In genomic region chr2:78465707-78466106, GRCh38 we compare ENCODE assay signal across 25 cellular contexts.
A peak's percentile ranks its signal among the peaks of the same experiment; 100 is the strongest.
DNase-seq lines count a peak whose midpoint lies in the region; ATAC-seq and TF ChIP-seq lines count a peak whose summit lies in the region.
"Had no signal": no experiment of that assay in that cellular context is flagged by ENCODE, and none has a peak within 500 bp of the region (broad histone marks: within the 10 kb centered on the region; RNA-seq: fewer than 3 reads in every experiment).

No MANE protein-coding gene starts in this region.

- no peaks in the 10 kb centered on the region for H3K4me1 ChIP-seq in A673 (ENCODE audit: insufficient read depth, low read length, poor library complexity, severe bottlenecking)
- no peaks in the 10 kb centered on the region for H3K4me1 ChIP-seq in right atrium auricular region
- H3K4me1 ChIP-seq: adrenal gland, esophagus squamous epithelium, lower lobe of right lung, Peyer's patch had no signal

- H3K36me3 ChIP-seq in A673 (ENCODE audit: insufficient read depth, low read length, poor library complexity, severe bottlenecking), result no peaks in the 10 kb centered on the region
- no peaks in the 10 kb centered on the region for H3K36me3 ChIP-seq in right atrium auricular region
- H3K36me3 ChIP-seq: adrenal gland, esophagus squamous epithelium, lower lobe of right lung, MG63, neutrophil, Peyer's patch had no signal

- H3K27me3 ChIP-seq in A673 (replicated peaks; ENCODE audit: insufficient read depth, low read depth, low read length, poor library complexity), result no peaks in the 10 kb centered on the region
- H3K27me3 ChIP-seq in right atrium auricular region, result no peaks in the 10 kb centered on the region
- H3K27me3 ChIP-seq: adrenal gland, esophagus squamous epithelium, MG63, neutrophil, Peyer's patch had no signal

- no peak overlapping the region for H3K27ac ChIP-seq in A673 (ENCODE audit: low read depth, low read length, poor library complexity, severe bottlenecking)
- no peak overlapping the region for H3K27ac ChIP-seq in coronary artery
- H3K27ac ChIP-seq in right atrium auricular region, result no peak overlapping the region
- H3K27ac ChIP-seq: adrenal gland, esophagus squamous epithelium, HL-60, lower lobe of right lung, neutrophil, Peyer's patch had no signal

- CTCF ChIA-PET in A673 (lab: Charles Lee), result no interaction called here

- peak; percentile 34; the same call in 1 of the 2 replicates for TF ChIP-seq CTCF in A673 (conservative IDR thresholded peaks at IDR 0.05; ENCODE audit: low read depth, low read length)
- TF ChIP-seq CTCF in coronary artery (IDR thresholded peaks at IDR 0.05), result no peak
- TF ChIP-seq CTCF in right atrium auricular region (IDR thresholded peaks at IDR 0.05), result no peak

- H3K9me3 ChIP-seq in A673 (ENCODE audit: low read depth, low read length, poor library complexity, severe bottlenecking) (no peaks in the 10 kb centered on the region), right atrium auricular region (no peaks in the 10 kb centered on the region)
- H3K9me3 ChIP-seq: adrenal gland, esophagus squamous epithelium, lower lobe of right lung, MG63, neutrophil, Peyer's patch had no signal

- in situ Hi-C loops in Caki2 (cut with HindIII; ENCODE audit: low pct_unique_long_range_greater_than_20kb, low sequenced_read_pairs), result no loop called here

- POLR2A ChIA-PET in A673 (lab: Charles Lee; ENCODE audit: low non-redundant PET), result no interaction called here

- BruUV-seq in A673 (replicated peaks; lab: Mats Ljungman, UMichigan), result no TSS peak

- ATAC-seq in HG02678 (IDR thresholded peaks at IDR 0.05; ENCODE audit: unreplicated experiment), result no peak
- ATAC-seq: activated T-cell treated with anti-CD3 and anti-CD28 coated beads, Interleukin-2, amount 50 U/mL, for 4 hours; effector memory CD8-positive, alpha-beta T cell; lower lobe of right lung had no signal

- intact Hi-C loops in A673 (cut with micrococcal nuclease; ENCODE audit: unreplicated experiment), result no loop called here

- H3K4me3 ChIP-seq in A673 (ENCODE audit: low read depth, low read length, poor library complexity, severe bottlenecking) (no peak overlapping the region), coronary artery (no peak overlapping the region), right atrium auricular region (no peak overlapping the region)
- H3K4me3 ChIP-seq: adrenal gland, esophagus squamous epithelium, lower lobe of right lung, MG63, Peyer's patch had no signal

- DNase-seq in A673 (ENCODE audit: low spot score) (peak; percentile 61), Caki2 (ENCODE audit: low read depth) (peak; percentile 3), OCI-M1 (lab: John Stamatoyannopoulos, UW) (peak; percentile 32), glomerular visceral epithelial cell (ENCODE audit: extremely low spot score) (peak; percentile 6), coronary artery (ENCODE audit: low spot score) (no peak), right atrium auricular region (ENCODE audit: low spot score) (no peak)
- DNase-seq in activated T-cell treated with anti-CD3 and anti-CD28 coated beads, Interleukin-2, amount 50 U/mL, for 48 hours, result no peak
- DNase-seq: activated CD4-positive, CD25-positive, alpha-beta regulatory T cell treated with anti-CD3 and anti-CD28 coated beads, Interleukin-2, amount 50 U/mL, for 72 hours; activated naive CD4-positive, alpha-beta T cell treated with Interleukin-2 at 50 U/mL for 16 hours; activated T-cell treated with anti-CD3 and anti-CD28 coated beads, Interleukin-2, amount 50 U/mL, for 4 hours; adrenal gland; DND-41; effector memory CD8-positive, alpha-beta T cell; esophagus squamous epithelium; HCEC 1CT; IMR-90; kidney; lower lobe of right lung; MG63; NCI-H2107; Peyer's patch; trophoblast cell had no signal

Comparison
In these comparisons a context has a peak if more than half of its experiments do, and no peak if none do; other contexts are left out.
1. DNase-seq: peak in A673 (single experiment), Caki2 (single experiment), OCI-M1 (single experiment) and glomerular visceral epithelial cell (single experiment); none in coronary artery (single experiment), activated T-cell treated with anti-CD3 and anti-CD28 coated beads, Interleukin-2, amount 50 U/mL, for 48 hours (0 of 2) and right atrium auricular region (single experiment).